15 cellular contexts compared by ENCODE assay signal in genomic region chr5:172478256-172478655, GRCh38.
"Had no signal": no experiment of that assay in that cellular context is flagged by ENCODE, and none has a peak within 500 bp of the region (broad histone marks: within the 10 kb centered on the region; RNA-seq: fewer than 3 reads in every experiment).

No MANE protein-coding gene starts in this region.

- H3K27me3 ChIP-seq: hepatocyte, ovary, stomach, testis, thyroid gland, transverse colon, upper lobe of right lung had no signal

- H3K36me3 Mint-ChIP-seq: naive thymus-derived CD4-positive, alpha-beta T cell; natural killer cell treated with Interleukin-12 subunit alpha and Interleukin-12 subunit beta and Interleukin-15 and Interleukin-18, amount 100 ng/mL, for 72 hours; stimulated activated memory B cell treated with anti-CD40 and anti-IgM and Interleukin-4, amounts not matched to agents 10 μg/mL and 1 μg/mL and 100 μg/mL, for 72 hours had no signal

- H3K4me1 ChIP-seq: prostate gland, thyroid gland, upper lobe of right lung had no signal

- H3K36me3 ChIP-seq: left ventricle myocardium inferior, ovary, prostate gland, stomach, thyroid gland, transverse colon, upper lobe of right lung had no signal

- H3K27ac ChIP-seq: hepatocyte, left ventricle myocardium inferior, ovary, prostate gland, stomach, testis, thyroid gland, transverse colon, upper lobe of right lung had no signal

- H3K4me1 Mint-ChIP-seq: naive thymus-derived CD4-positive, alpha-beta T cell; stimulated activated memory B cell treated with anti-CD40 and anti-IgM and Interleukin-4, amounts not matched to agents 10 μg/mL and 1 μg/mL and 100 μg/mL, for 72 hours had no signal

- H3K27ac Mint-ChIP-seq: naive thymus-derived CD4-positive, alpha-beta T cell; natural killer cell treated with Interleukin-12 subunit alpha and Interleukin-12 subunit beta and Interleukin-15 and Interleukin-18, amount 100 ng/mL, for 72 hours; stimulated activated memory B cell treated with anti-CD40 and anti-IgM and Interleukin-4, amounts not matched to agents 10 μg/mL and 1 μg/mL and 100 μg/mL, for 72 hours had no signal

- H3K4me3 Mint-ChIP-seq: naive thymus-derived CD4-positive, alpha-beta T cell; natural killer cell treated with Interleukin-12 subunit alpha and Interleukin-12 subunit beta and Interleukin-15 and Interleukin-18, amount 100 ng/mL, for 72 hours; stimulated activated memory B cell treated with anti-CD40 and anti-IgM and Interleukin-4, amounts not matched to agents 10 μg/mL and 1 μg/mL and 100 μg/mL, for 72 hours had no signal

- H3K9me3 Mint-ChIP-seq: naive thymus-derived CD4-positive, alpha-beta T cell; natural killer cell treated with Interleukin-12 subunit alpha and Interleukin-12 subunit beta and Interleukin-15 and Interleukin-18, amount 100 ng/mL, for 72 hours; stimulated activated memory B cell treated with anti-CD40 and anti-IgM and Interleukin-4, amounts not matched to agents 10 μg/mL and 1 μg/mL and 100 μg/mL, for 72 hours had no signal

- H3K4me2 ChIP-seq: hepatocyte, smooth muscle cell had no signal

- H3K79me2 ChIP-seq: hepatocyte had no signal

- H3K4me3 ChIP-seq: hepatocyte, left ventricle myocardium inferior, lung, mucosa of descending colon, ovary, prostate gland, smooth muscle cell, stomach, testis, thyroid gland, transverse colon, upper lobe of right lung had no signal

- H3K9me3 ChIP-seq: left ventricle myocardium inferior, mucosa of descending colon, ovary, prostate gland, stomach, testis, thyroid gland, transverse colon, upper lobe of right lung had no signal
